Comparison of ENCODE assay signal across 10 cellular contexts in the genomic region with DNA sequence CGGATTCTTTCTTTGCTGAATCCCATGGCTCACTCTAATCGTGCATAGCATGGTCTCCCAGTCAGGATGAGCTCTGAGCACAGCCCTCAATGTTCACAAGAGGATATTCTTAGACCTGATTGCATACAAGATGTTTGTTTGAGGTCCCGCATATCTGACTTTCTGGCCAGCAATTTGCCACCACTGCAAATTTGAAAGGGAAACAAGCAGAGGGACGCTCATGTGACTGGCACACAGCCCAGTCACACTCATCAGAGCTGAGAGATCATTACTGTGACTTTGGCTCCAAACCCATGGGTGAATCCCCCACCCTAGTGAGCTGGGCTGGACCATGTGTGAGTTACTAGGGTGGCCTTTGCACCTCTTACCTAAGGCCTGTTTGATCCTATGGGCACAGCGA. TPM values are rescaled to one million over a fixed set of nuclear protein-coding genes. Genes with fewer than 3 reads are reported as not detected.
DNase-seq lines count a peak whose midpoint lies in the region; TF ChIP-seq lines count a peak whose summit lies in the region.
"Had no signal": no experiment of that assay in that cellular context is flagged by ENCODE, and none has a peak within 500 bp of the region (broad histone marks: within the 10 kb centered on the region; RNA-seq: fewer than 3 reads in every experiment).

No MANE protein-coding gene starts in this region.

- H3K27ac ChIP-seq in mesenchymal stem cell (ENCODE audit: low read length, poor library complexity, severe bottlenecking), result no peak overlapping the region

- H2BK12ac ChIP-seq in mesenchymal stem cell (ENCODE audit: low read length in 2 of 2), result no peak overlapping the region

- peaks cover 18% of the 10 kb centered on the region for H3K4me1 Mint-ChIP-seq in Caco-2 (ENCODE audit: low read depth, unreplicated experiment)
- H3K4me1 Mint-ChIP-seq: central memory CD8-positive, alpha-beta T cell had no signal

- H2BK15ac ChIP-seq in mesenchymal stem cell (ENCODE audit: low read depth, poor library complexity, severe bottlenecking), result no peak overlapping the region

- H3K18ac ChIP-seq in mesenchymal stem cell (ENCODE audit: low read depth in 1 of 2, low read length in 2 of 2), result no peak overlapping the region

- no peaks in the 10 kb centered on the region for H3K4me1 ChIP-seq in mesenchymal stem cell (ENCODE audit: control insufficient read depth, insufficient read depth, low read depth, low read length)
- peaks cover 17% of the 10 kb centered on the region for H3K4me1 ChIP-seq in Caco-2

- no peak overlapping the region for H3K4me2 ChIP-seq in mesenchymal stem cell (ENCODE audit: low read length, poor library complexity, severe bottlenecking)

- no peak overlapping the region for H3K4me3 ChIP-seq in choroid plexus epithelial cell (ENCODE audit: low read depth, low read length)
- H3K4me3 ChIP-seq in mesenchymal stem cell (ENCODE audit: insufficient read depth in 1 of 2, low read depth in 1 of 2, low read length in 2 of 2), result no peak overlapping the region
- no peak overlapping the region for H3K4me3 ChIP-seq in Caco-2 (ENCODE audit: low read depth, low read length)

- CTCF ChIA-PET in Caco-2 (lab: Charles Lee), result no interaction called here

- no peaks in the 10 kb centered on the region for H3K9me3 Mint-ChIP-seq in Caco-2 (ENCODE audit: unreplicated experiment)
- H3K9me3 Mint-ChIP-seq: central memory CD8-positive, alpha-beta T cell had no signal

- H3K9me3 ChIP-seq in mesenchymal stem cell (ENCODE audit: control insufficient read depth, low read length), result no peaks in the 10 kb centered on the region
- H3K9me3 ChIP-seq in Caco-2, result no peaks in the 10 kb centered on the region

- no peak overlapping the region for H2AK5ac ChIP-seq in mesenchymal stem cell (ENCODE audit: low read length, severe bottlenecking)

- no peak overlapping the region for H3K4ac ChIP-seq in mesenchymal stem cell (ENCODE audit: low read depth in 1 of 2, low read length in 2 of 2)

- DNase-seq in Ammon's horn (ENCODE audit: low spot score) (peak; percentile 13), HT1080 (ENCODE audit: low read depth) (peak; percentile 21), choroid plexus epithelial cell (ENCODE audit: low read depth) (peak; percentile 76), mesenchymal stem cell (peak; percentile 66), SW480 (ENCODE audit: low spot score) (no peak), NCI-H1694 (lab: John Stamatoyannopoulos, UW) (no peak), Caco-2 (no peak)
- DNase-seq in activated naive CD4-positive, alpha-beta T cell (lab: John Stamatoyannopoulos, UW), result no peak

- no peaks in the 10 kb centered on the region for H3K27me3 Mint-ChIP-seq in Caco-2 (ENCODE audit: insufficient read depth, unreplicated experiment)
- H3K27me3 Mint-ChIP-seq: central memory CD8-positive, alpha-beta T cell had no signal

- H3K79me1 ChIP-seq in mesenchymal stem cell (replicated peaks; ENCODE audit: low read length, poor library complexity, severe bottlenecking), result no peaks in the 10 kb centered on the region

- no peak overlapping the region for H3K14ac ChIP-seq in mesenchymal stem cell (ENCODE audit: low read length in 2 of 2)

- no peaks in the 10 kb centered on the region for H3K36me3 ChIP-seq in mesenchymal stem cell (ENCODE audit: control insufficient read depth in 1 of 2, insufficient read depth in 2 of 2, low read depth in 1 of 2, low read length in 2 of 2)
- H3K36me3 ChIP-seq in Caco-2 (ENCODE audit: control insufficient read depth, insufficient read depth, low read length), result no peaks in the 10 kb centered on the region

- POLR2A ChIA-PET in Caco-2 (lab: Charles Lee), result no interaction called here

- TF ChIP-seq CTCF in choroid plexus epithelial cell (conservative IDR thresholded peaks at IDR 0.05; ENCODE audit: low read depth, low read length) (no peak), Caco-2 (IDR thresholded peaks at IDR 0.05; ENCODE audit: insufficient read depth in 1 of 2, low read depth in 1 of 2, low read length in 1 of 2, severe bottlenecking in 1 of 2, unreplicated experiment in 1 of 2) (no peak)

- no TSS peak for BruUV-seq in Caco-2 (replicated peaks; lab: Mats Ljungman, UMichigan)

- H3K36me3 Mint-ChIP-seq in Caco-2 (ENCODE audit: insufficient read depth, unreplicated experiment), result no peaks in the 10 kb centered on the region

- H3K9ac ChIP-seq in mesenchymal stem cell (ENCODE audit: low read length), result peak overlapping the region; percentile 68

- H4K91ac ChIP-seq in mesenchymal stem cell (ENCODE audit: low read length), result no peak overlapping the region

- peak overlapping the region; percentile 19 for H2AFZ ChIP-seq in mesenchymal stem cell (ENCODE audit: low read depth, low read length)

- 82% methylated on average over 5 of the region's 5 CpGs for WGBS in mesenchymal stem cell

- H3K27ac Mint-ChIP-seq in Caco-2 (ENCODE audit: unreplicated experiment), result no peak overlapping the region

- H3K4me3 Mint-ChIP-seq in Caco-2 (ENCODE audit: unreplicated experiment), result no peak overlapping the region
- H3K4me3 Mint-ChIP-seq: central memory CD8-positive, alpha-beta T cell had no signal

- no peak overlapping the region for H4K8ac ChIP-seq in mesenchymal stem cell (ENCODE audit: low read length)

- H2BK5ac ChIP-seq in mesenchymal stem cell (ENCODE audit: low read depth, low read length, poor library complexity, severe bottlenecking), result no peak overlapping the region

- intact Hi-C loops in Caco-2 (cut with micrococcal nuclease; ENCODE audit: unreplicated experiment), result no loop called here

- H3K27me3 ChIP-seq in mesenchymal stem cell (ENCODE audit: control insufficient read depth in 1 of 2, insufficient read depth in 1 of 2, low read length in 2 of 2) (peaks cover 0 to 8% of the 10 kb centered on the region in 2 experiments), Caco-2 (replicated peaks; ENCODE audit: control insufficient read depth, insufficient read depth, low read length) (no peaks in the 10 kb centered on the region)

- no peak overlapping the region for H2BK120ac ChIP-seq in mesenchymal stem cell (ENCODE audit: low read depth, low read length)

- no peak overlapping the region for H3K23ac ChIP-seq in mesenchymal stem cell (ENCODE audit: low read length in 2 of 2)

RNA-seq across cellular contexts. Expression of gene TAS2R41, which starts 9.9 kb away (rescaled TPM):
- not detected in 2 replicates for total RNA-seq in HT1080 (2014; rRNA removed; shearing (Covaris generic))
- not detected in 2 replicates for polyA plus RNA-seq in HT1080 (2015; cell fraction: cytosol; rRNA removed)
- not detected in 2 replicates for polyA plus RNA-seq in HT1080 (2015; cell fraction: nucleus; rRNA removed)
- polyA plus RNA-seq in mesenchymal stem cell (2013, experiment 1 of 2), result not detected
- polyA plus RNA-seq in mesenchymal stem cell (2013, experiment 2 of 2), result not detected
- not detected in 2 replicates for total RNA-seq in Caco-2 (2022)
- polyA plus RNA-seq: keratinocyte had no signal

RNA-seq across cellular contexts. Expression of gene TAS2R60, which starts 44.3 kb away (rescaled TPM):
- total RNA-seq in HT1080 (2014; rRNA removed; shearing (Covaris generic)), result not detected in 2 replicates
- polyA plus RNA-seq in HT1080 (2015; cell fraction: cytosol; rRNA removed), result not detected in 2 replicates
- polyA plus RNA-seq in HT1080 (2015; cell fraction: nucleus; rRNA removed), result not detected in 2 replicates
- not detected for polyA plus RNA-seq in mesenchymal stem cell (2013, experiment 1 of 2)
- polyA plus RNA-seq in mesenchymal stem cell (2013, experiment 2 of 2), result not detected
- total RNA-seq in Caco-2 (2022), result not detected in 2 replicates

Comparison
In these comparisons a context has a peak if more than half of its experiments do, and no peak if none do; other contexts are left out.
1. DNase-seq: peak in Ammon's horn (single experiment), HT1080 (single experiment), choroid plexus epithelial cell (single experiment) and mesenchymal stem cell (single experiment); none in SW480 (single experiment), activated naive CD4-positive, alpha-beta T cell (0 of 4), NCI-H1694 (single experiment) and Caco-2 (0 of 2).